Comparison of ENCODE assay signal across 15 cellular contexts in genomic region chr5:115455241-115455640, GRCh38.
A peak's percentile ranks its signal among the peaks of the same experiment; 100 is the strongest.
DNase-seq lines count a peak whose midpoint lies in the region; ATAC-seq, FAIRE-seq and TF ChIP-seq lines count a peak whose summit lies in the region.
"Had no signal": no experiment of that assay in that cellular context is flagged by ENCODE, and none has a peak within 500 bp of the region (broad histone marks: within the 10 kb centered on the region; RNA-seq: fewer than 3 reads in every experiment).

No MANE protein-coding gene starts in this region.

- CTCF ChIA-PET in HepG2 (lab: Yijun Ruan, JAX; ENCODE audit: low intra/inter-chr PET ratio, low total read pairs), result no interaction called here

- in situ Hi-C loops in HepG2 (cut with HindIII; ENCODE audit: extremely low pct_ligation_motif_present, low pct_unique_long_range_greater_than_20kb), result no loop called here

- H3K27me3 Mint-ChIP-seq in chondrocyte (ENCODE audit: low read depth), result no peaks in the 10 kb centered on the region

- H3K27ac ChIP-seq in right lobe of liver, result no peak overlapping the region
- no peak overlapping the region for H3K27ac ChIP-seq in HepG2 (ENCODE audit: extremely low read length, insufficient read depth, low read length)
- no peak overlapping the region for H3K27ac ChIP-seq in foreskin keratinocyte
- H3K27ac ChIP-seq: HL-60, thoracic aorta had no signal

- H3K9me3 Mint-ChIP-seq in chondrocyte (ENCODE audit: low read depth), result no peaks in the 10 kb centered on the region

- no peak for TF ChIP-seq POLR2A in right lobe of liver (IDR thresholded peaks at IDR 0.05)
- TF ChIP-seq POLR2A in HepG2 (IDR thresholded peaks at IDR 0.05; ENCODE audit: insufficient read depth in 1 of 2, low read depth in 2 of 2, low read length in 2 of 2), result no peak

- no peak overlapping the region for H2AFZ ChIP-seq in HepG2 (ENCODE audit: low read length)

- no peak overlapping the region for H3K9ac ChIP-seq in HepG2 (ENCODE audit: insufficient read depth, low read depth, low read length)

- BruUV-seq in HepG2 (replicated peaks; lab: Mats Ljungman, UMichigan), result no TSS peak

- DNase-seq in right lobe of liver (no peak), HepG2 (ENCODE audit: low spot score) (no peak), cardiac fibroblast (ENCODE audit: low read depth in 2 of 2) (peak; percentile 96 to 98), left colon (peak in 1 of 2 donors; percentile 50), chondrocyte (ENCODE audit: low spot score) (no peak), T-helper 2 cell (no peak), foreskin keratinocyte (no peak)
- DNase-seq: amniotic stem cell; GDM1; NCI-H2029; stimulated activated CD4-positive, alpha-beta T cell treated with anti-CD3 and anti-CD28 coated beads, Interleukin-2, amount 100 ng/mL, for 48 hours had no signal

- H3K9me3 ChIP-seq in right lobe of liver, result no peaks in the 10 kb centered on the region
- no peaks in the 10 kb centered on the region for H3K9me3 ChIP-seq in HepG2 (ENCODE audit: low read length)
- H3K9me3 ChIP-seq: thoracic aorta had no signal

- ATAC-seq in right lobe of liver (peak in 3 of 4 donors; percentile 8 to 50 (median 33)), HepG2 (no peak), left colon (peak; percentile 47), GM18861 (IDR thresholded peaks at IDR 0.05; ENCODE audit: unreplicated experiment) (no peak), foreskin keratinocyte (no peak)

- no peak for FAIRE-seq in HepG2 (lab: Jason Lieb, UNC)
- FAIRE-seq: frontal cortex had no signal

- no peak overlapping the region for H3K4me2 ChIP-seq in HepG2 (ENCODE audit: low read depth, low read length)

- intact Hi-C loops in right lobe of liver (cut with DNase I), result no loop called here
- intact Hi-C loops in HepG2 (cut with micrococcal nuclease; ENCODE audit: unreplicated experiment), result no loop called here
- intact Hi-C loops in left colon (cut with DNase I, micrococcal nuclease), result no loop called here

- no peak overlapping the region for H3K4me3 Mint-ChIP-seq in chondrocyte (ENCODE audit: unreplicated experiment)

- TF ChIP-seq EP300 in HepG2 (IDR thresholded peaks at IDR 0.05; ENCODE audit: low read depth in 2 of 2, low read length in 2 of 2) (no peak), HepG2 (CRISPR knock-in tag; IDR thresholded peaks at IDR 0.05; ENCODE audit: borderline replicate concordance) (no peak)

- peaks cover 0 to 10% (median 0%) of the 10 kb centered on the region in 4 donors for H3K4me1 ChIP-seq in right lobe of liver
- H3K4me1 ChIP-seq in HepG2 (ENCODE audit: insufficient read depth, low read length), result no peaks in the 10 kb centered on the region
- peaks cover 9% of the 10 kb centered on the region for H3K4me1 ChIP-seq in foreskin keratinocyte

- H3K79me2 ChIP-seq in HepG2 (ENCODE audit: insufficient read depth, low read length), result no peaks in the 10 kb centered on the region

- H3K4me3 ChIP-seq in right lobe of liver, result no peak overlapping the region
- no peak overlapping the region for H3K4me3 ChIP-seq in HepG2 (replicated peaks in 1 of 3; ENCODE audit: insufficient read depth in 1 of 3, low read depth in 2 of 3, low read length in 3 of 3)
- H3K4me3 ChIP-seq in cardiac fibroblast (replicated peaks in 1 of 2; ENCODE audit: low read depth in 2 of 2, low read length in 2 of 2), result no peak overlapping the region
- H3K4me3 ChIP-seq: thoracic aorta had no signal

- no peaks in the 10 kb centered on the region for H3K36me3 ChIP-seq in right lobe of liver
- H3K36me3 ChIP-seq in HepG2 (replicated peaks in 1 of 2; ENCODE audit: control insufficient read depth in 1 of 2, insufficient read depth in 2 of 2, low read length in 2 of 2), result no peaks in the 10 kb centered on the region
- H3K36me3 ChIP-seq: thoracic aorta had no signal

- TF ChIP-seq CTCF in right lobe of liver (IDR thresholded peaks at IDR 0.05), result no peak
- no peak for TF ChIP-seq CTCF in HepG2 (CRISPR knock-in tag; IDR thresholded peaks at IDR 0.05)
- TF ChIP-seq CTCF in cardiac fibroblast (IDR thresholded peaks at IDR 0.05; ENCODE audit: low read depth, low read length), result no peak
- no peak for TF ChIP-seq CTCF in chondrocyte (IDR thresholded peaks at IDR 0.05)
- no peak for TF ChIP-seq CTCF in foreskin keratinocyte (conservative IDR thresholded peaks at IDR 0.05)

- POLR2A ChIA-PET in HepG2 (lab: Yijun Ruan, JAX), result no interaction called here

- H4K20me1 ChIP-seq in HepG2 (ENCODE audit: insufficient read depth, low read length), result no peaks in the 10 kb centered on the region

- H3K4me1 Mint-ChIP-seq in chondrocyte (ENCODE audit: low read depth), result peaks cover 5% of the 10 kb centered on the region

- no peaks in the 10 kb centered on the region for H3K27me3 ChIP-seq in right lobe of liver
- no peaks in the 10 kb centered on the region for H3K27me3 ChIP-seq in HepG2 (ENCODE audit: control insufficient read depth in 1 of 2, insufficient read depth in 2 of 2, low read length in 2 of 2)
- H3K27me3 ChIP-seq in foreskin keratinocyte, result no peaks in the 10 kb centered on the region

- TF ChIP-seq RAD21 in HepG2 (CRISPR knock-in tag; IDR thresholded peaks at IDR 0.05), result no peak

- WGBS in right lobe of liver (ENCODE audit: insufficient coverage, low coverage, low lambda C conversion rate, missing lambda C conversion rate), result 71% methylated on average over 6 of the region's 6 CpGs
- WGBS in HepG2 (ENCODE audit: low lambda C conversion rate), result 21% methylated on average over 6 of the region's 6 CpGs

- H3K27ac Mint-ChIP-seq in chondrocyte (ENCODE audit: unreplicated experiment), result no peak overlapping the region

- H3K36me3 Mint-ChIP-seq in chondrocyte (ENCODE audit: low read depth), result no peaks in the 10 kb centered on the region

TF ChIP-seq in HepG2, 621 proteins besides CTCF, POLR2A, EP300 and RAD21:
- TF ChIP-seq ZSCAN29 (CRISPR knock-in tag; conservative IDR thresholded peaks at IDR 0.05) (no peak), ZNF766 (CRISPR knock-in tag; IDR thresholded peaks at IDR 0.05; ENCODE audit: borderline replicate concordance) (no peak), GABPA (IDR thresholded peaks at IDR 0.05; ENCODE audit: low read depth, low read length) (no peak), GABPA (CRISPR knock-in tag; IDR thresholded peaks at IDR 0.05; ENCODE audit: low read depth) (no peak), ZNF337 (CRISPR knock-in tag; IDR thresholded peaks at IDR 0.05; ENCODE audit: borderline replicate concordance, low read depth) (no peak), RBAK (CRISPR knock-in tag; IDR thresholded peaks at IDR 0.05) (no peak), HOXD1 (CRISPR knock-in tag; IDR thresholded peaks at IDR 0.05) (no peak)

Comparison
In these comparisons a context has a peak if more than half of its experiments do, and no peak if none do; other contexts are left out.
1. ATAC-seq: peak in right lobe of liver (3 of 4) and left colon (single experiment); none in HepG2 (single experiment), GM18861 (single experiment) and foreskin keratinocyte (single experiment).
2. DNase-seq: peak in cardiac fibroblast (2 of 2); none in right lobe of liver (0 of 3), HepG2 (single experiment), chondrocyte (single experiment), T-helper 2 cell (0 of 5) and foreskin keratinocyte (0 of 2).